In genomic region chr2:226658555-226658954, GRCh38 we compare ENCODE assay signal across 25 cellular contexts.
DNase-seq lines count a peak whose midpoint lies in the region; ATAC-seq and TF ChIP-seq lines count a peak whose summit lies in the region.
"Had no signal": no experiment of that assay in that cellular context is flagged by ENCODE, and none has a peak within 500 bp of the region (broad histone marks: within the 10 kb centered on the region; RNA-seq: fewer than 3 reads in every experiment).

No MANE protein-coding gene starts in this region.

- WGBS in psoas muscle, 3 donors, result 14 to 38% (median 30%) methylated on average over 2 of the region's 2 CpGs
- WGBS in adrenal gland, 4 donors, result 67 to 90% (median 79%) methylated on average over 2 of the region's 2 CpGs

- H3K27ac ChIP-seq in BLaER1 treated with 17β-estradiol and CSF1 and Interleukin-3, amounts not matched to agents 10 nM and 100 nM, result no peak overlapping the region
- H3K27ac ChIP-seq in Panc1 (ENCODE audit: low read length) (peak overlapping the region; percentile 24; the same call in 1 of the 2 replicates), psoas muscle (peak overlapping the region; percentile 89), adrenal gland (no peak overlapping the region)
- H3K27ac ChIP-seq: Peyer's patch, upper lobe of right lung had no signal

- ATAC-seq in Panc1 (no peak), esophagus mucosa (peak; percentile 48), psoas muscle (peak in 3 of 4 donors; percentile 26 to 60 (median 26))
- ATAC-seq: CD8-positive, alpha-beta T cell; GM12878; upper lobe of right lung had no signal

- POLR2A ChIA-PET in Panc1 (lab: Charles Lee), result no interaction called here

- peaks cover 0 to 96% (median 0%) of the 10 kb centered on the region in 11 experiments; a peak in 9 of 22 replicates for H3K27me3 ChIP-seq in BLaER1 treated with 17β-estradiol and CSF1 and Interleukin-3, amounts not matched to agents 10 nM and 100 nM
- H3K27me3 ChIP-seq in Panc1 (ENCODE audit: control insufficient read depth, insufficient read depth, low read length), result no peaks in the 10 kb centered on the region
- no peaks in the 10 kb centered on the region for H3K27me3 ChIP-seq in psoas muscle (ENCODE audit: insufficient read depth in 3 of 3, low read length in 2 of 3)
- no peaks in the 10 kb centered on the region for H3K27me3 ChIP-seq in adrenal gland
- H3K27me3 ChIP-seq: MG63, Peyer's patch, stomach, upper lobe of right lung had no signal

- DNase-seq in Panc1 (ENCODE audit: low read depth, low spot score) (no peak), psoas muscle (no peak), hypothalamus (lab: John Stamatoyannopoulos, UW) (no peak), adrenal gland (no peak), dedifferentiated amniotic fluid mesenchymal stem cell (ENCODE audit: extremely low spot score) (no peak)
- DNase-seq: activated CD4-positive, alpha-beta memory T cell treated with anti-CD3 and anti-CD28 coated beads, Interleukin-2, amount 10 ng/mL, durations not matched to agents 7 days and 5 days; activated CD4-positive, CD25-positive, alpha-beta regulatory T cell; activated effector memory CD4-positive, alpha-beta T cell treated with Interleukin-2 at 50 U/mL for 16 hours; CD8-positive, alpha-beta T cell; cortex of kidney; DMS79 treated with DMSO at 0.1 percent for 48 hours; immature natural killer cell; MG63; NCI-H1436; NCI-H510A; NK-92 treated with Interleukin-12 subunit alpha and Interleukin-12 subunit beta, amount 100 ng/mL, for 24 hours; Peyer's patch; spleen; stimulated activated CD4-positive, alpha-beta T cell treated with anti-CD3 and anti-CD28 coated beads, Interleukin-4, amount 100 ng/mL, for 24 hours; stomach; upper lobe of right lung had no signal

- H3K9me3 ChIP-seq in BLaER1 treated with 17β-estradiol and CSF1 and Interleukin-3, amounts not matched to agents 10 nM and 100 nM (replicated peaks in 1 of 11), result peaks cover 0 to 11% (median 0%) of the 10 kb centered on the region in 11 experiments; a peak in 5 of 22 replicates
- H3K9me3 ChIP-seq in Panc1 (ENCODE audit: control insufficient read depth, insufficient read depth, low read depth, low read length) (no peaks in the 10 kb centered on the region), psoas muscle (no peaks in the 10 kb centered on the region), adrenal gland (replicated peaks in 1 of 3) (no peaks in the 10 kb centered on the region)
- H3K9me3 ChIP-seq: HAP-1, MG63, Peyer's patch, spleen, stomach, upper lobe of right lung had no signal

- no peak overlapping the region for H3K9ac ChIP-seq in BLaER1 treated with 17β-estradiol and CSF1 and Interleukin-3, amounts not matched to agents 10 nM and 100 nM

- peak overlapping the region in 9 of 11 experiments; percentile 10 to 48 (median 32); a peak in 15 of 22 replicates for H3K4me2 ChIP-seq in BLaER1 treated with 17β-estradiol and CSF1 and Interleukin-3, amounts not matched to agents 10 nM and 100 nM

- CTCF ChIA-PET in Panc1 (lab: Charles Lee), result no interaction called here

- in situ Hi-C loops in Panc1 (cut with HindIII; ENCODE audit: low pct_unique_long_range_greater_than_20kb, low sequenced_read_pairs), result no loop called here

- no peak for TF ChIP-seq CTCF in Panc1 (IDR thresholded peaks at IDR 0.05)
- TF ChIP-seq CTCF in psoas muscle (IDR thresholded peaks at IDR 0.05), result no peak
- no peak for TF ChIP-seq CTCF in adrenal gland (IDR thresholded peaks at IDR 0.05)

- H3K36me3 ChIP-seq in BLaER1 treated with 17β-estradiol and CSF1 and Interleukin-3, amounts not matched to agents 10 nM and 100 nM, result no peaks in the 10 kb centered on the region
- H3K36me3 ChIP-seq in Panc1 (ENCODE audit: control insufficient read depth, insufficient read depth, low read length) (no peaks in the 10 kb centered on the region), psoas muscle (ENCODE audit: insufficient read depth in 1 of 2, low read depth in 1 of 2) (no peaks in the 10 kb centered on the region), adrenal gland (replicated peaks in 1 of 2) (no peaks in the 10 kb centered on the region)
- H3K36me3 ChIP-seq: HAP-1, MG63, Peyer's patch, spleen, stomach, upper lobe of right lung had no signal

- H3K4me3 ChIP-seq in BLaER1 treated with 17β-estradiol and CSF1 and Interleukin-3, amounts not matched to agents 10 nM and 100 nM, result no peak overlapping the region
- H3K4me3 ChIP-seq in Panc1 (ENCODE audit: low read depth in 2 of 2, low read length in 2 of 2) (no peak overlapping the region), psoas muscle (no peak overlapping the region), adrenal gland (no peak overlapping the region)
- H3K4me3 ChIP-seq: GM12878, HAP-1, MG63, Peyer's patch, spleen, stomach, upper lobe of right lung had no signal

- TF ChIP-seq POLR2A in adrenal gland (IDR thresholded peaks at IDR 0.05), result no peak

- H3K4me1 ChIP-seq in BLaER1 treated with 17β-estradiol and CSF1 and Interleukin-3, amounts not matched to agents 10 nM and 100 nM, result peaks cover 0 to 18% (median 9%) of the 10 kb centered on the region in 10 experiments; a peak in 16 of 20 replicates
- peaks cover 10% of the 10 kb centered on the region; the same call in 1 of the 2 replicates for H3K4me1 ChIP-seq in Panc1 (ENCODE audit: control insufficient read depth, insufficient read depth, low read length)
- peaks cover 28% of the 10 kb centered on the region for H3K4me1 ChIP-seq in psoas muscle
- H3K4me1 ChIP-seq in adrenal gland (replicated peaks in 1 of 2), result peaks cover 11 to 13% of the 10 kb centered on the region in 2 donors
- H3K4me1 ChIP-seq: spleen had no signal

- no peaks in the 10 kb centered on the region for H4K20me1 ChIP-seq in BLaER1 treated with 17β-estradiol and CSF1 and Interleukin-3, amounts not matched to agents 10 nM and 100 nM

- no TSS peak for BruUV-seq in Panc1 (replicated peaks; lab: Mats Ljungman, UMichigan)

- intact Hi-C loops in Panc1 (cut with micrococcal nuclease; ENCODE audit: unreplicated experiment) (no loop called here), psoas muscle (cut with DNase I) (loop anchor here in 1 of 2 donors (2.0 to 10.0 kb wide), 4 partner anchors 138 to 524 kb away; no protein-coding TSS in a partner anchor), adrenal gland (cut with DNase I) (loop anchor here in 1 of 2 donors (10.0 kb wide), 1 partner anchor 136 kb away; the partner anchor contains the start of gene IRS1)

Comparison
In these comparisons a context has a peak if more than half of its experiments do, and no peak if none do; other contexts are left out.
1. H3K27ac ChIP-seq: peak in Panc1 (single experiment) and psoas muscle (single experiment); none in BLaER1 treated with 17β-estradiol and CSF1 and Interleukin-3, amounts not matched to agents 10 nM and 100 nM (0 of 11) and adrenal gland (0 of 5).